Comparison of ENCODE assay signal across 29 cellular contexts in genomic region chr17:17719966-17720543, GRCh38. TPM values are rescaled to one million over a fixed set of nuclear protein-coding genes. Genes with fewer than 3 reads are reported as not detected.
A peak's percentile ranks its signal among the peaks of the same experiment; 100 is the strongest.
DNase-seq lines count a peak whose midpoint lies in the region; ATAC-seq, FAIRE-seq and TF ChIP-seq lines count a peak whose summit lies in the region.
"Had no signal": no experiment of that assay in that cellular context is flagged by ENCODE, and none has a peak within 500 bp of the region (broad histone marks: within the 10 kb centered on the region; RNA-seq: fewer than 3 reads in every experiment).

No MANE protein-coding gene starts in this region.

- no peak for TF ChIP-seq RAD21 in SK-N-SH (IDR thresholded peaks at IDR 0.05; ENCODE audit: low read length)

- H2AFZ ChIP-seq in keratinocyte (ENCODE audit: control insufficient read depth, low read length) (no peak overlapping the region), SK-N-SH (ENCODE audit: low read depth) (no peak overlapping the region)

- peaks cover 42% of the 10 kb centered on the region for H3K4me1 Mint-ChIP-seq in T-helper 17 cell

- no peak for DNase-seq in heart right ventricle
- no peak for DNase-seq in cardiac septum (ENCODE audit: low spot score)
- DNase-seq in breast epithelium (ENCODE audit: low spot score in 2 of 2) = no peak
- no peak for DNase-seq in keratinocyte (ENCODE audit: low read depth, low spot score)
- DNase-seq in T-helper 17 cell = no peak
- no peak for DNase-seq in SK-N-SH
- no peak for DNase-seq in SK-N-DZ (ENCODE audit: low spot score)
- DNase-seq: activated CD4-positive, alpha-beta T cell treated with anti-CD3 and anti-CD28 coated beads for 1 hour; activated CD8-positive, alpha-beta T cell treated with anti-CD3 and anti-CD28 coated beads, Interleukin-2, amount 10 ng/mL, durations not matched to agents 7 days and 5 days; activated effector memory CD4-positive, alpha-beta T cell treated with Interleukin-2 at 50 U/mL for 16 hours; activated T-cell treated with anti-CD3 and anti-CD28 coated beads for 4 hours; CD8-positive, alpha-beta memory T cell; cerebellar nuclear complex; DMS 273 treated with DMSO at 0.1 percent for 48 hours; glutamatergic neuron; NCI-H1092; NCI-H187; NCI-H748 treated with DMSO at 0.1 percent for 48 hours; psoas muscle; stimulated activated CD4-positive, alpha-beta T cell treated with anti-CD3 and anti-CD28 coated beads, Interleukin-15, amount 100 ng/mL, for 24 hours; stimulated activated naive B cell treated with anti-CD40 and anti-IgM and Interleukin-4, amounts not matched to agents 10 μg/mL and 1 μg/mL and 100 μg/mL, for 72 hours; T-helper 2 cell; uterus had no signal

- H3K36me3 ChIP-seq in heart right ventricle (no peaks in the 10 kb centered on the region), breast epithelium (no peaks in the 10 kb centered on the region), keratinocyte (ENCODE audit: control insufficient read depth in 2 of 2, extremely low read depth in 1 of 2, insufficient read depth in 2 of 2, low read length in 2 of 2) (peaks cover 0 to 10% of the 10 kb centered on the region in 2 experiments), SK-N-SH (replicated peaks in 1 of 2; ENCODE audit: control insufficient read depth in 1 of 2, insufficient read depth in 2 of 2, low read length in 1 of 2) (no peaks in the 10 kb centered on the region)
- H3K36me3 ChIP-seq: ascending aorta, uterus had no signal

- TF ChIP-seq CTCF in heart right ventricle (IDR thresholded peaks at IDR 0.05) (no peak), breast epithelium (IDR thresholded peaks at IDR 0.05) (no peak), keratinocyte (optimal IDR thresholded peaks at IDR 0.05 in 1 of 3, IDR thresholded peaks at IDR 0.05 in 1 of 3, conservative IDR thresholded peaks at IDR 0.05 in 1 of 3; ENCODE audit: extremely low read depth in 1 of 3, insufficient read depth in 2 of 3, low read length in 3 of 3) (no peak), SK-N-SH (IDR thresholded peaks at IDR 0.05) (no peak)

- H3K27me3 Mint-ChIP-seq in T-helper 17 cell = peaks cover 52% of the 10 kb centered on the region

- peaks cover 2 to 78% (median 27%) of the 10 kb centered on the region in 9 donors for H3K4me1 ChIP-seq in heart right ventricle
- H3K4me1 ChIP-seq in breast epithelium = peaks cover 10 to 16% of the 10 kb centered on the region in 2 donors
- H3K4me1 ChIP-seq in keratinocyte (ENCODE audit: control insufficient read depth, extremely low read depth, insufficient read depth, low read length) = peaks cover 27% of the 10 kb centered on the region
- H3K4me1 ChIP-seq in SK-N-SH (ENCODE audit: control insufficient read depth in 1 of 2, insufficient read depth in 2 of 2, low read depth in 1 of 2, low read length in 1 of 2) = peaks cover 6 to 57% of the 10 kb centered on the region in 2 experiments; a peak in 2 of 4 replicates
- H3K4me1 ChIP-seq: psoas muscle had no signal

- H3K27me3 ChIP-seq in heart right ventricle (peaks cover 0 to 33% (median 0%) of the 10 kb centered on the region in 7 donors), breast epithelium (no peaks in the 10 kb centered on the region), keratinocyte (ENCODE audit: control insufficient read depth, extremely low read depth, insufficient read depth, low read length) (no peaks in the 10 kb centered on the region), SK-N-SH (ENCODE audit: insufficient read depth) (no peaks in the 10 kb centered on the region)
- H3K27me3 ChIP-seq: ascending aorta, uterus had no signal

- TF ChIP-seq POLR2A in breast epithelium (IDR thresholded peaks at IDR 0.05) = no peak

- H3K9me2 ChIP-seq in SK-N-SH = no peaks in the 10 kb centered on the region

- H3K9me1 ChIP-seq in keratinocyte (ENCODE audit: control insufficient read depth, extremely low read depth, insufficient read depth, low read length) = peaks cover 10% of the 10 kb centered on the region

- H3K79me2 ChIP-seq in keratinocyte (ENCODE audit: control insufficient read depth, insufficient read depth, low read length) (peaks cover 60% of the 10 kb centered on the region), SK-N-SH (ENCODE audit: insufficient read depth) (peaks cover 55% of the 10 kb centered on the region)

- H4K20me1 ChIP-seq in keratinocyte (ENCODE audit: control insufficient read depth, extremely low read depth, insufficient read depth, low read length) = peaks cover 46% of the 10 kb centered on the region
- H4K20me1 ChIP-seq in SK-N-SH (ENCODE audit: insufficient read depth) = peaks cover 89% of the 10 kb centered on the region

- no peak overlapping the region for H3K9ac ChIP-seq in keratinocyte (ENCODE audit: control insufficient read depth, extremely low read depth, insufficient read depth, low read length)
- no peak overlapping the region for H3K9ac ChIP-seq in SK-N-SH

- peak; percentile 86 for FAIRE-seq in keratinocyte (lab: Jason Lieb, UNC)
- FAIRE-seq: A204.1 had no signal

- peak overlapping the region in 6 of 10 donors; percentile 5 to 59 (median 44) for H3K27ac ChIP-seq in heart right ventricle
- H3K27ac ChIP-seq in breast epithelium = peak overlapping the region; percentile 54 to 62
- H3K27ac ChIP-seq in keratinocyte (ENCODE audit: control insufficient read depth, insufficient read depth, low read length) = no peak overlapping the region
- peak overlapping the region in 1 of 2 experiments; percentile 16; a peak in 1 of 4 replicates for H3K27ac ChIP-seq in SK-N-SH (ENCODE audit: low read depth in 2 of 2, low read length in 1 of 2)
- H3K27ac ChIP-seq: ascending aorta, psoas muscle, uterus had no signal

- intact Hi-C loops in heart right ventricle (cut with DNase I) = no loop called here
- intact Hi-C loops in cardiac septum (cut with DNase I) = no loop called here
- intact Hi-C loops in breast epithelium (cut with DNase I; ENCODE audit: low total_unique reads) = loop anchor here (10.0 kb wide), 1 partner anchor 1105 kb away; no protein-coding TSS in a partner anchor

- POLR2A ChIA-PET in SK-N-SH (lab: Yijun Ruan, JAX) = no interaction called here

- H3K4me2 ChIP-seq in keratinocyte (ENCODE audit: control insufficient read depth, extremely low read depth, insufficient read depth, low read depth, low read length) = peak overlapping the region; percentile 55
- H3K4me2 ChIP-seq in SK-N-SH = no peak overlapping the region

- no peak overlapping the region for H3K27ac Mint-ChIP-seq in T-helper 17 cell
- H3K27ac Mint-ChIP-seq: activated CD8-positive, alpha-beta T cell treated with anti-CD3 and anti-CD28 coated beads, Interleukin-2, amount 10 ng/mL, durations not matched to agents 7 days and 5 days; activated naive CD8-positive, alpha-beta T cell; memory B cell; stimulated activated naive B cell treated with anti-CD40 and anti-IgM and Interleukin-4, amounts not matched to agents 10 μg/mL and 1 μg/mL and 100 μg/mL, for 72 hours had no signal

- TF ChIP-seq EP300 in SK-N-SH (IDR thresholded peaks at IDR 0.05; ENCODE audit: borderline replicate concordance in 1 of 2, low read depth in 1 of 2, low read length in 1 of 2) = no peak

- peak in 1 of 8 donors; percentile 39 for ATAC-seq in heart right ventricle
- no peak for ATAC-seq in T-helper 17 cell
- ATAC-seq in HG03457 (IDR thresholded peaks at IDR 0.05; ENCODE audit: unreplicated experiment) = no peak
- ATAC-seq: activated CD8-positive, alpha-beta T cell treated with anti-CD3 and anti-CD28 coated beads, Interleukin-2, amount 10 ng/mL, durations not matched to agents 7 days and 5 days; psoas muscle; SK-N-SH treated with all-trans-retinoic acid at 6 μM for 48 hours; stimulated activated naive B cell treated with anti-CD40 and anti-IgM and Interleukin-4, amounts not matched to agents 10 μg/mL and 1 μg/mL and 100 μg/mL, for 72 hours had no signal

- CTCF ChIA-PET in SK-N-SH (lab: Yijun Ruan, JAX) = interaction anchor here (1.0 kb wide), 1 partner anchor 38 kb away, joined by 3 read pairs; no protein-coding TSS in a partner anchor

- H3K4me3 Mint-ChIP-seq in T-helper 17 cell = no peak overlapping the region
- H3K4me3 Mint-ChIP-seq: activated CD8-positive, alpha-beta T cell treated with anti-CD3 and anti-CD28 coated beads, Interleukin-2, amount 10 ng/mL, durations not matched to agents 7 days and 5 days; activated naive CD8-positive, alpha-beta T cell; memory B cell; stimulated activated naive B cell treated with anti-CD40 and anti-IgM and Interleukin-4, amounts not matched to agents 10 μg/mL and 1 μg/mL and 100 μg/mL, for 72 hours had no signal

- no peaks in the 10 kb centered on the region for H3K9me3 ChIP-seq in heart right ventricle
- H3K9me3 ChIP-seq in breast epithelium = no peaks in the 10 kb centered on the region
- H3K9me3 ChIP-seq in keratinocyte (ENCODE audit: control insufficient read depth, low read depth, low read length) = no peaks in the 10 kb centered on the region
- H3K9me3 ChIP-seq in T-helper 17 cell (ENCODE audit: control insufficient read depth, low read length, poor library complexity, severe bottlenecking) = no peaks in the 10 kb centered on the region
- H3K9me3 ChIP-seq in SK-N-SH = no peaks in the 10 kb centered on the region
- H3K9me3 ChIP-seq: ascending aorta, psoas muscle, uterus had no signal

- 46 to 74% methylated on average over 3 of the region's 3 CpGs for WGBS in heart right ventricle, 2 donors
- 86% methylated on average over 2 of the region's 3 CpGs for WGBS in SK-N-SH (ENCODE audit: low lambda C conversion rate)

- peaks cover 17% of the 10 kb centered on the region for H3K36me3 Mint-ChIP-seq in T-helper 17 cell (ENCODE audit: low read depth)

- dilution Hi-C loops in keratinocyte (cut with MboI; ENCODE audit: extremely low pct_ligation_motif_present, low sequenced_read_pairs) = no loop called here

- H3F3A ChIP-seq in SK-N-SH (replicated peaks; ENCODE audit: insufficient read depth) = no peaks in the 10 kb centered on the region

- no peak overlapping the region for H3K4me3 ChIP-seq in heart right ventricle
- H3K4me3 ChIP-seq in breast epithelium = no peak overlapping the region
- no peak overlapping the region for H3K4me3 ChIP-seq in keratinocyte (ENCODE audit: control insufficient read depth in 2 of 3, extremely low read depth in 1 of 3, insufficient read depth in 2 of 3, low read depth in 1 of 3, low read length in 3 of 3)
- no peak overlapping the region for H3K4me3 ChIP-seq in SK-N-SH (ENCODE audit: low read depth in 2 of 2, low read length in 1 of 2)
- H3K4me3 ChIP-seq: ascending aorta, psoas muscle, uterus had no signal

RNA-seq across cellular contexts. Expression of gene RAI1, which starts 38.8 kb away (rescaled TPM):
- total RNA-seq in heart right ventricle (10 to 100 TPM; 15.8 to 32.0 (median 20.9) TPM), cardiac septum (28.8 TPM), breast epithelium (10 to 100 TPM in 2 of 3 donors, 1 to 10 TPM in 1; 5.6 to 25.6 (median 20.6) TPM), T-helper 17 cell (10 to 100 TPM; 18.4 to 18.6 TPM)
- polyA plus RNA-seq in heart right ventricle (10 to 100 TPM; 13.8 to 17.5 TPM), keratinocyte (2.6 to 3.8 TPM (median 3.2 TPM) in 3 replicates), SK-N-SH (2012; rRNA removed) (2.6 and 4.7 TPM in 2 replicates)
- 4.4 TPM for polyA plus RNA-seq in keratinocyte (2011; ENCODE audit: low read depth)
- polyA plus RNA-seq in keratinocyte (2011; cell fraction: cytosol; rRNA removed) = 1.5 and 4.3 TPM in 2 replicates
- polyA plus RNA-seq in keratinocyte (2011; cell fraction: nucleus; rRNA removed) = 12.7 and 22.4 TPM in 2 replicates
- polyA plus RNA-seq in keratinocyte (2012; ENCODE audit: low replicate concordance) = 7.9 and 17.1 TPM in 2 replicates
- 7.0 to 17.7 TPM (median 7.2 TPM) in 3 replicates for polyA minus RNA-seq in keratinocyte
- 12.1 TPM for polyA minus RNA-seq in keratinocyte (2011; cell fraction: cytosol; rRNA and poly(A)+ RNA removed)
- polyA minus RNA-seq in keratinocyte (2011; cell fraction: nucleus; rRNA and poly(A)+ RNA removed) = 16.7 and 20.6 TPM in 2 replicates
- 3.4 and 3.9 TPM in 2 replicates for polyA plus RNA-seq in SK-N-SH (2012; cell fraction: cytosol; rRNA removed)
- 16.7 and 20.0 TPM in 2 replicates for polyA plus RNA-seq in SK-N-SH (2012; cell fraction: nucleus; rRNA removed)
- 18.2 and 22.8 TPM in 2 replicates for polyA plus RNA-seq in SK-N-DZ (2014; cell fraction: cytosol; rRNA removed)
- 38.5 and 70.0 TPM in 2 replicates for polyA plus RNA-seq in SK-N-DZ (2014; cell fraction: nucleus; rRNA removed)
